In the genomic region with DNA sequence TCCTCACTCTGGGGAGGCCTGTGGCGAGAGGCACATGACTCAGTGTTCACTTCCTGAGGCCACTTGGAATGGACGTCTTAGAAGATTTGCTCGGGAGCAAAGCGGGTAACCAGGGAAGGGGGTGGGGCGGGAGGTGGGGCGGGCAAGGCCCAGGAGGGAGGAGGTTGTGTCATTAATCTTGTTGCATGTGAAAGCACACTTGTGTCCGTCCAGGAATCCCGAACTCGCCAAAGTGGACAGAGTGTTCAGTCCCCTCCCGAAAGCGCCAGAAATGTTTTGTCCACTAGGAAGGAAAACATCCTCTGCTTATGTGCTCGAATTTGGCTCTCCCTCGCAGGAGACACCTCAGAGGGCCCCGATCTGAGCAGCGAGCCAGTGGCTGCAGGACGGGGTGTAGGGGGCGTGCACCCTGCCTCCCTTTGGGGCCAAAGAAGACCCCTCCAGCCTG, we compare ENCODE assay signal across 14 cellular contexts.
DNase-seq lines count a peak whose midpoint lies in the region; ATAC-seq and TF ChIP-seq lines count a peak whose summit lies in the region.
"Had no signal": no experiment of that assay in that cellular context is flagged by ENCODE, and none has a peak within 500 bp of the region (broad histone marks: within the 10 kb centered on the region; RNA-seq: fewer than 3 reads in every experiment).

No MANE protein-coding gene starts in this region.

- peak overlapping the region in 1 of 2 donors; percentile 26 for H3K9ac ChIP-seq in colonic mucosa (ENCODE audit: low read depth in 2 of 2, low read length in 2 of 2)
- peak overlapping the region; percentile 31 for H3K9ac ChIP-seq in skeletal muscle satellite cell (ENCODE audit: low read depth, low read length)
- H3K9ac ChIP-seq: BLaER1 had no signal

- no peaks in the 10 kb centered on the region for H3K4me1 Mint-ChIP-seq in activated T-helper 17 cell treated with anti-CD3 and anti-CD28 coated beads, Interleukin-2, amount 50 U/mL, for 72 hours
- H3K4me1 Mint-ChIP-seq: natural killer cell had no signal

- no peaks in the 10 kb centered on the region for H3K27me3 ChIP-seq in colonic mucosa
- no peaks in the 10 kb centered on the region for H3K27me3 ChIP-seq in skeletal muscle satellite cell (ENCODE audit: control insufficient read depth, insufficient read depth, low read length)
- H3K27me3 ChIP-seq: BLaER1 had no signal

- peak overlapping the region; percentile 61 for H3K27ac ChIP-seq in colonic mucosa
- H3K27ac ChIP-seq: BLaER1 had no signal

- no peaks in the 10 kb centered on the region for H3K9me3 ChIP-seq in colonic mucosa
- H3K9me3 ChIP-seq in skeletal muscle satellite cell (replicated peaks; ENCODE audit: low read length): no peaks in the 10 kb centered on the region
- H3K9me3 ChIP-seq: BLaER1 had no signal

- no peaks in the 10 kb centered on the region for H3K27me3 Mint-ChIP-seq in activated T-helper 17 cell treated with anti-CD3 and anti-CD28 coated beads, Interleukin-2, amount 50 U/mL, for 72 hours
- H3K27me3 Mint-ChIP-seq: T-helper 17 cell had no signal

- ATAC-seq in left lobe of liver (peak; percentile 42), HG03097 (IDR thresholded peaks at IDR 0.05; ENCODE audit: low FRiP score, unreplicated experiment) (no peak)
- ATAC-seq in activated T-helper 17 cell treated with anti-CD3 and anti-CD28 coated beads, Interleukin-2, amount 50 U/mL, for 72 hours (replicated peaks): no peak
- ATAC-seq: natural killer cell, T-helper 17 cell had no signal

- H3K27ac Mint-ChIP-seq in activated T-helper 17 cell treated with anti-CD3 and anti-CD28 coated beads, Interleukin-2, amount 50 U/mL, for 72 hours: no peak overlapping the region
- H3K27ac Mint-ChIP-seq: natural killer cell, T-helper 17 cell, type B pancreatic cell had no signal

- no peaks in the 10 kb centered on the region for H3K36me3 ChIP-seq in colonic mucosa
- no peaks in the 10 kb centered on the region for H3K36me3 ChIP-seq in skeletal muscle satellite cell (ENCODE audit: insufficient read depth, low read length)
- H3K36me3 ChIP-seq: BLaER1 had no signal

- H3K4me3 ChIP-seq in colonic mucosa (no peak overlapping the region), skeletal muscle satellite cell (ENCODE audit: low read length) (peak overlapping the region; percentile 41)
- H3K4me3 ChIP-seq: BLaER1 had no signal

- no peaks in the 10 kb centered on the region for H3K9me3 Mint-ChIP-seq in activated T-helper 17 cell treated with anti-CD3 and anti-CD28 coated beads, Interleukin-2, amount 50 U/mL, for 72 hours
- H3K9me3 Mint-ChIP-seq: natural killer cell, type B pancreatic cell had no signal

- no peak overlapping the region for H3K4me3 Mint-ChIP-seq in activated T-helper 17 cell treated with anti-CD3 and anti-CD28 coated beads, Interleukin-2, amount 50 U/mL, for 72 hours
- H3K4me3 Mint-ChIP-seq: natural killer cell, T-helper 17 cell, type B pancreatic cell had no signal

- intact Hi-C loops in colonic mucosa (cut with DNase I): no loop called here

- peak; percentile 48 for DNase-seq in EL
- DNase-seq in colonic mucosa: peak; percentile 35
- no peak for DNase-seq in left lobe of liver (ENCODE audit: low spot score)
- no peak for DNase-seq in NCI-H774 (lab: John Stamatoyannopoulos, UW)
- DNase-seq in SK-N-DZ (ENCODE audit: low spot score): no peak
- DNase-seq: natural killer cell; NCI-H1436 treated with DMSO at 0.1 percent for 48 hours; stimulated activated CD4-positive, alpha-beta T cell treated with anti-CD3 and anti-CD28 coated beads, Interleukin-4, amount 100 ng/mL, for 1 hour; T-helper 17 cell had no signal

- peak overlapping the region; percentile 71 for H3K4me2 ChIP-seq in skeletal muscle satellite cell (ENCODE audit: low read length)
- H3K4me2 ChIP-seq: BLaER1 had no signal

- peaks cover 6% of the 10 kb centered on the region for H3K4me1 ChIP-seq in colonic mucosa
- H3K4me1 ChIP-seq in skeletal muscle satellite cell (ENCODE audit: control insufficient read depth, insufficient read depth, low read length): peaks cover 22% of the 10 kb centered on the region

- TF ChIP-seq CTCF in colonic mucosa (IDR thresholded peaks at IDR 0.05): no peak

- no peaks in the 10 kb centered on the region for H3K36me3 Mint-ChIP-seq in activated T-helper 17 cell treated with anti-CD3 and anti-CD28 coated beads, Interleukin-2, amount 50 U/mL, for 72 hours (ENCODE audit: low read depth)
- H3K36me3 Mint-ChIP-seq: natural killer cell, type B pancreatic cell had no signal

Comparison
In these comparisons a context has a peak if more than half of its experiments do, and no peak if none do; other contexts are left out.
1. DNase-seq: peak in EL (single experiment) and colonic mucosa (single experiment); none in left lobe of liver (single experiment), NCI-H774 (single experiment) and SK-N-DZ (single experiment).